Comparison of ENCODE assay signal across 2 cellular contexts in the genomic region with DNA sequence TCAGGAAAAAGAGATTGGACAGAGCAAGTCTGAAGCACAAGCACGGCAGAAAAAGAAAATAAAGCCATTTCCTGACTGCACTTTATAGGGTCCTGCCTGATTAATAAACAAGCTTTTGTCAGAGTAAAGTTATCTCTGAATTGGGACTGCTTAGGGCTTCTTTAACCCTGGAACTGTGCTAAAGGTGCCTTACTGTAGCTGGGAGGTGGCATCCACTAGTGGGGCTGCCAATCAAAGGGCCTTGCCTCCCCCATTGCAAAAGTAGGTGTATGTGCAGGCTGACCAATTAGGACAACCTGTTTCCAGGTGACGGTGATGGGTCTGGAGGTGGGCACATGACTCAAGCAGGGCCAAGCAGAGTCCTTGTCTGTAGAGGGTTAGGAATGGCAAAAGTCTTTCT.
A peak's percentile ranks its signal among the peaks of the same experiment; 100 is the strongest.
TF ChIP-seq lines count a peak whose summit lies in the region.

No MANE protein-coding gene starts in this region.

TF ChIP-seq in GM23338, 12 proteins besides CTCF, POLR2A, EP300 and RAD21 (continued from another document):
- no peak for TF ChIP-seq ZNF114 (CRISPR knock-in tag; IDR thresholded peaks at IDR 0.05)
- TF ChIP-seq, protein P1, sequence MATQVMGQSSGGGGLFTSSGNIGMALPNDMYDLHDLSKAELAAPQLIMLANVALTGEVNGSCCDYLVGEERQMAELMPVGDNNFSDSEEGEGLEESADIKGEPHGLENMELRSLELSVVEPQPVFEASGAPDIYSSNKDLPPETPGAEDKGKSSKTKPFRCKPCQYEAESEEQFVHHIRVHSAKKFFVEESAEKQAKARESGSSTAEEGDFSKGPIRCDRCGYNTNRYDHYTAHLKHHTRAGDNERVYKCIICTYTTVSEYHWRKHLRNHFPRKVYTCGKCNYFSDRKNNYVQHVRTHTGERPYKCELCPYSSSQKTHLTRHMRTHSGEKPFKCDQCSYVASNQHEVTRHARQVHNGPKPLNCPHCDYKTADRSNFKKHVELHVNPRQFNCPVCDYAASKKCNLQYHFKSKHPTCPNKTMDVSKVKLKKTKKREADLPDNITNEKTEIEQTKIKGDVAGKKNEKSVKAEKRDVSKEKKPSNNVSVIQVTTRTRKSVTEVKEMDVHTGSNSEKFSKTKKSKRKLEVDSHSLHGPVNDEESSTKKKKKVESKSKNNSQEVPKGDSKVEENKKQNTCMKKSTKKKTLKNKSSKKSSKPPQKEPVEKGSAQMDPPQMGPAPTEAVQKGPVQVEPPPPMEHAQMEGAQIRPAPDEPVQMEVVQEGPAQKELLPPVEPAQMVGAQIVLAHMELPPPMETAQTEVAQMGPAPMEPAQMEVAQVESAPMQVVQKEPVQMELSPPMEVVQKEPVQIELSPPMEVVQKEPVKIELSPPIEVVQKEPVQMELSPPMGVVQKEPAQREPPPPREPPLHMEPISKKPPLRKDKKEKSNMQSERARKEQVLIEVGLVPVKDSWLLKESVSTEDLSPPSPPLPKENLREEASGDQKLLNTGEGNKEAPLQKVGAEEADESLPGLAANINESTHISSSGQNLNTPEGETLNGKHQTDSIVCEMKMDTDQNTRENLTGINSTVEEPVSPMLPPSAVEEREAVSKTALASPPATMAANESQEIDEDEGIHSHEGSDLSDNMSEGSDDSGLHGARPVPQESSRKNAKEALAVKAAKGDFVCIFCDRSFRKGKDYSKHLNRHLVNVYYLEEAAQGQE (IDR thresholded peaks at IDR 0.05; ENCODE audit: unreplicated experiment): no peak
- TF ChIP-seq EZH2phosphoT487 (IDR thresholded peaks at IDR 0.05; ENCODE audit: unreplicated experiment): no peak
- no peak for TF ChIP-seq EZH2 (IDR thresholded peaks at IDR 0.05; ENCODE audit: low read depth, unreplicated experiment)
- TF ChIP-seq STAT1 (IDR thresholded peaks at IDR 0.05; ENCODE audit: unreplicated experiment): no peak
- TF ChIP-seq ZNF462 (CRISPR knock-in tag; IDR thresholded peaks at IDR 0.05): no peak
- TF ChIP-seq NANOG (IDR thresholded peaks at IDR 0.05; ENCODE audit: borderline replicate concordance): no peak

TF ChIP-seq in HepG2, 621 proteins besides CTCF, POLR2A, EP300 and RAD21 (continued from another document):
- TF ChIP-seq ZNF737 (CRISPR knock-in tag; IDR thresholded peaks at IDR 0.05; ENCODE audit: borderline replicate concordance): no peak
- TF ChIP-seq ZNF362 (CRISPR knock-in tag; IDR thresholded peaks at IDR 0.05; ENCODE audit: borderline replicate concordance): no peak
- TF ChIP-seq, protein P2, sequence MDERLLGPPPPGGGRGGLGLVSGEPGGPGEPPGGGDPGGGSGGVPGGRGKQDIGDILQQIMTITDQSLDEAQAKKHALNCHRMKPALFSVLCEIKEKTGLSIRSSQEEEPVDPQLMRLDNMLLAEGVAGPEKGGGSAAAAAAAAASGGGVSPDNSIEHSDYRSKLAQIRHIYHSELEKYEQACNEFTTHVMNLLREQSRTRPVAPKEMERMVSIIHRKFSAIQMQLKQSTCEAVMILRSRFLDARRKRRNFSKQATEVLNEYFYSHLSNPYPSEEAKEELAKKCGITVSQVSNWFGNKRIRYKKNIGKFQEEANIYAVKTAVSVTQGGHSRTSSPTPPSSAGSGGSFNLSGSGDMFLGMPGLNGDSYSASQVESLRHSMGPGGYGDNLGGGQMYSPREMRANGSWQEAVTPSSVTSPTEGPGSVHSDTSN (CRISPR knock-in tag; IDR thresholded peaks at IDR 0.05): peak; percentile 64
- TF ChIP-seq HDAC6 (IDR thresholded peaks at IDR 0.05; ENCODE audit: low read depth, low read length): no peak
- TF ChIP-seq ZNF407 (CRISPR knock-in tag; IDR thresholded peaks at IDR 0.05; ENCODE audit: not compliant biosample characterization): no peak
